26 cellular contexts compared by ENCODE assay signal in genomic region chr12:131033886-131034482, GRCh38.
"Had no signal": no experiment of that assay in that cellular context is flagged by ENCODE, and none has a peak within 500 bp of the region (broad histone marks: within the 10 kb centered on the region; RNA-seq: fewer than 3 reads in every experiment).

No MANE protein-coding gene starts in this region.

- H3K27ac ChIP-seq: esophagus squamous epithelium, lower lobe of right lung, right lobe of liver, testis, tibial artery had no signal

- H3K27ac Mint-ChIP-seq: effector memory CD8-positive, alpha-beta T cell; natural killer cell; stimulated activated effector memory CD8-positive, alpha-beta T cell treated with anti-CD3 and anti-CD28 coated beads, Interleukin-12 subunit alpha, Interleukin-12 subunit beta, amount 100 ng/mL, for 72 hours; type B pancreatic cell had no signal

- H3K27me3 Mint-ChIP-seq: type B pancreatic cell had no signal

- H3K9me3 Mint-ChIP-seq: natural killer cell had no signal

- H3K9me3 ChIP-seq: esophagus squamous epithelium, heart right ventricle, lower lobe of right lung, right lobe of liver, stomach, testis, tibial artery had no signal

- DNase-seq: cortex of kidney; effector memory CD8-positive, alpha-beta T cell; erythroblast; esophagus squamous epithelium; foreskin melanocyte; glutamatergic neuron; heart right ventricle; hippocampal formation; kidney glomerular epithelial cell; left ventricle myocardium superior; lower lobe of right lung; natural killer cell; retina; right lobe of liver; small intestine; stimulated activated CD4-positive, alpha-beta T cell treated with anti-CD3 and anti-CD28 coated beads, Interleukin-1b, Interleukin-23, amount 100 ng/mL, for 48 hours; stimulated activated CD4-positive, alpha-beta T cell treated with anti-CD3 and anti-CD28 coated beads, Interleukin-4, amount 100 ng/mL, for 24 hours; stimulated activated naive CD4-positive, alpha-beta T cell treated with Interleukin-2 at 50 U/mL for 16 hours; stomach; substantia nigra; testis; tibial artery had no signal

- FAIRE-seq: endometrium, islet of Langerhans, small intestine had no signal

- H3K4me3 ChIP-seq: esophagus squamous epithelium, heart right ventricle, lower lobe of right lung, right lobe of liver, stomach, testis, tibial artery had no signal

- H3K4me1 ChIP-seq: heart right ventricle, right lobe of liver, stomach, testis, tibial artery had no signal

- H3K36me3 ChIP-seq: esophagus squamous epithelium, right lobe of liver, stomach had no signal

- ATAC-seq: effector memory CD8-positive, alpha-beta T cell; right lobe of liver; stimulated activated effector memory CD8-positive, alpha-beta T cell treated with anti-CD3 and anti-CD28 coated beads, Interleukin-12 subunit alpha, Interleukin-12 subunit beta, amount 100 ng/mL, for 72 hours had no signal

- H3K4me1 Mint-ChIP-seq: stimulated activated effector memory CD8-positive, alpha-beta T cell treated with anti-CD3 and anti-CD28 coated beads, Interleukin-12 subunit alpha, Interleukin-12 subunit beta, amount 100 ng/mL, for 72 hours had no signal

- H3K27me3 ChIP-seq: heart right ventricle, right lobe of liver, testis, tibial artery had no signal

- H3K36me3 Mint-ChIP-seq: natural killer cell; stimulated activated effector memory CD8-positive, alpha-beta T cell treated with anti-CD3 and anti-CD28 coated beads, Interleukin-12 subunit alpha, Interleukin-12 subunit beta, amount 100 ng/mL, for 72 hours had no signal

- H3K4me3 Mint-ChIP-seq: effector memory CD8-positive, alpha-beta T cell; natural killer cell; stimulated activated effector memory CD8-positive, alpha-beta T cell treated with anti-CD3 and anti-CD28 coated beads, Interleukin-12 subunit alpha, Interleukin-12 subunit beta, amount 100 ng/mL, for 72 hours; type B pancreatic cell had no signal
